In the genomic region with DNA sequence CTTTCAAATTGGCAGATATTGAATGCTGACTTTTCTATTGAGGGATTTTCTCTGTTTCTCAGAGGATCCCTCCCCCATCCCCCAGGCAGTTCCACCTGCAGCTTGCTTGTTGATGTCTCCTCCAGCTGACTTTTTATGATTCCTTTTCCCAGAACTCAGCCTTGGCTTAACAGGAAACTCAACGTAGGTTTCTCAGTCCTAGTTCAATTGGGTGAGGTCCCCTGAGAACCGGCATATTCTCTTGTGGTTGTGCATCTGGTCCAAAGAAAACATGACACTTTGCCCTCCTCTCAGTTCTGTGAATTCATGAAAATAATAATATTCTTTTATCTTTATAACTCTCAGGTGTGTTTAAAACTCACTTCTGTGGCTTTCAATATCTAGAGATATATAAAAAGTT, we compare ENCODE assay signal across 1 cellular context.
TF ChIP-seq lines count a peak whose summit lies in the region.

No MANE protein-coding gene starts in this region.

TF ChIP-seq in GM23338, 12 proteins besides CTCF, POLR2A, EP300 and RAD21:
- TF ChIP-seq STAT1 (IDR thresholded peaks at IDR 0.05; ENCODE audit: unreplicated experiment) (no peak), EZH2 (IDR thresholded peaks at IDR 0.05; ENCODE audit: low read depth, unreplicated experiment) (no peak), NANOG (IDR thresholded peaks at IDR 0.05; ENCODE audit: borderline replicate concordance) (no peak), EZH2phosphoT487 (IDR thresholded peaks at IDR 0.05; ENCODE audit: unreplicated experiment) (no peak), ZNF114 (CRISPR knock-in tag; IDR thresholded peaks at IDR 0.05) (no peak), ZNF462 (CRISPR knock-in tag; IDR thresholded peaks at IDR 0.05) (no peak), JUNB (IDR thresholded peaks at IDR 0.05; ENCODE audit: unreplicated experiment) (no peak), ZNF331 (CRISPR knock-in tag; IDR thresholded peaks at IDR 0.05; ENCODE audit: low read depth) (no peak), CREB1 (CRISPR knock-in tag; IDR thresholded peaks at IDR 0.05; ENCODE audit: low read depth) (no peak), POLR2AphosphoS5 (IDR thresholded peaks at IDR 0.05; ENCODE audit: low read depth) (no peak)
- TF ChIP-seq, protein P1, sequence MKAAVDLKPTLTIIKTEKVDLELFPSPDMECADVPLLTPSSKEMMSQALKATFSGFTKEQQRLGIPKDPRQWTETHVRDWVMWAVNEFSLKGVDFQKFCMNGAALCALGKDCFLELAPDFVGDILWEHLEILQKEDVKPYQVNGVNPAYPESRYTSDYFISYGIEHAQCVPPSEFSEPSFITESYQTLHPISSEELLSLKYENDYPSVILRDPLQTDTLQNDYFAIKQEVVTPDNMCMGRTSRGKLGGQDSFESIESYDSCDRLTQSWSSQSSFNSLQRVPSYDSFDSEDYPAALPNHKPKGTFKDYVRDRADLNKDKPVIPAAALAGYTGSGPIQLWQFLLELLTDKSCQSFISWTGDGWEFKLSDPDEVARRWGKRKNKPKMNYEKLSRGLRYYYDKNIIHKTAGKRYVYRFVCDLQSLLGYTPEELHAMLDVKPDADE (IDR thresholded peaks at IDR 0.05), result no peak
- TF ChIP-seq, protein P2, sequence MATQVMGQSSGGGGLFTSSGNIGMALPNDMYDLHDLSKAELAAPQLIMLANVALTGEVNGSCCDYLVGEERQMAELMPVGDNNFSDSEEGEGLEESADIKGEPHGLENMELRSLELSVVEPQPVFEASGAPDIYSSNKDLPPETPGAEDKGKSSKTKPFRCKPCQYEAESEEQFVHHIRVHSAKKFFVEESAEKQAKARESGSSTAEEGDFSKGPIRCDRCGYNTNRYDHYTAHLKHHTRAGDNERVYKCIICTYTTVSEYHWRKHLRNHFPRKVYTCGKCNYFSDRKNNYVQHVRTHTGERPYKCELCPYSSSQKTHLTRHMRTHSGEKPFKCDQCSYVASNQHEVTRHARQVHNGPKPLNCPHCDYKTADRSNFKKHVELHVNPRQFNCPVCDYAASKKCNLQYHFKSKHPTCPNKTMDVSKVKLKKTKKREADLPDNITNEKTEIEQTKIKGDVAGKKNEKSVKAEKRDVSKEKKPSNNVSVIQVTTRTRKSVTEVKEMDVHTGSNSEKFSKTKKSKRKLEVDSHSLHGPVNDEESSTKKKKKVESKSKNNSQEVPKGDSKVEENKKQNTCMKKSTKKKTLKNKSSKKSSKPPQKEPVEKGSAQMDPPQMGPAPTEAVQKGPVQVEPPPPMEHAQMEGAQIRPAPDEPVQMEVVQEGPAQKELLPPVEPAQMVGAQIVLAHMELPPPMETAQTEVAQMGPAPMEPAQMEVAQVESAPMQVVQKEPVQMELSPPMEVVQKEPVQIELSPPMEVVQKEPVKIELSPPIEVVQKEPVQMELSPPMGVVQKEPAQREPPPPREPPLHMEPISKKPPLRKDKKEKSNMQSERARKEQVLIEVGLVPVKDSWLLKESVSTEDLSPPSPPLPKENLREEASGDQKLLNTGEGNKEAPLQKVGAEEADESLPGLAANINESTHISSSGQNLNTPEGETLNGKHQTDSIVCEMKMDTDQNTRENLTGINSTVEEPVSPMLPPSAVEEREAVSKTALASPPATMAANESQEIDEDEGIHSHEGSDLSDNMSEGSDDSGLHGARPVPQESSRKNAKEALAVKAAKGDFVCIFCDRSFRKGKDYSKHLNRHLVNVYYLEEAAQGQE (IDR thresholded peaks at IDR 0.05; ENCODE audit: unreplicated experiment), result no peak
